In the genomic region with DNA sequence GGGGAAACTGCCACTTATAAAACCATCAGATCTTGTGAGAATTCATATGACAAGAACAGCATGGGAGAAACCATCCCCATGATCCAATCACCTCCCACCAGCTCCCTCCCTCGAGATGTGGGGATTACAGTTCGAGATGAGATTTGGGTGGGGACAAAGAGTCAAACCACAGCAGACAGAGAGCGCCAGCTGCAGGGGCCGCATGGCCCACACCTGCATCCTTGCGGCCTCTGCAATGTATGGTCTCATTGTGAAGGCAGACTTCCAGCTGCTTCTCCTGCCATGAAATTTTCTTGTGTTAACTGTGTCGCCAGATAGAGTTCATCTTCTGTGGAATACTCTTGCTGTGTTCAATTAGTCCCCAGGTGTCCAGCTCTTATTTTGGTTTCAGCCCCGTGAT, we compare ENCODE assay signal across 26 cellular contexts. TPM values are rescaled to one million over a fixed set of nuclear protein-coding genes. Genes with fewer than 3 reads are reported as not detected.
"Had no signal": no experiment of that assay in that cellular context is flagged by ENCODE, and none has a peak within 500 bp of the region (broad histone marks: within the 10 kb centered on the region; RNA-seq: fewer than 3 reads in every experiment).

No MANE protein-coding gene starts in this region.

- H3K27ac ChIP-seq: stomach, suprapubic skin, testis, thoracic aorta, thyroid gland, tibial artery, tibial nerve, transverse colon, upper lobe of left lung, upper lobe of right lung, uterus, vagina had no signal

- H3K36me3 ChIP-seq: stomach, suprapubic skin, thoracic aorta, thyroid gland, tibial artery, tibial nerve, transverse colon, upper lobe of left lung, upper lobe of right lung, uterus, vagina had no signal

- H3K4me3 ChIP-seq: stomach, suprapubic skin, testis, thoracic aorta, thyroid gland, tibial artery, tibial nerve, transverse colon, upper lobe of left lung, upper lobe of right lung, uterus, vagina had no signal

- ATAC-seq: stimulated activated effector memory CD8-positive, alpha-beta T cell treated with anti-CD3 and anti-CD28 coated beads, Interleukin-12 subunit alpha, Interleukin-12 subunit beta, amount 100 ng/mL, for 72 hours; stimulated activated memory B cell treated with anti-CD40 and anti-IgM and Interleukin-4, amounts not matched to agents 10 μg/mL and 1 μg/mL and 100 μg/mL, for 72 hours; stimulated activated naive B cell treated with anti-CD40 and anti-IgM and Interleukin-4, amounts not matched to agents 10 μg/mL and 1 μg/mL and 100 μg/mL, for 72 hours; stimulated activated naive CD8-positive, alpha-beta T cell treated with anti-CD3 and anti-CD28 coated beads, Interleukin-15, amount 100 ng/mL, for 72 hours; stimulated activated naive CD8-positive, alpha-beta T cell treated with anti-CD3 and anti-CD28 coated beads, Interleukin-15, Interleukin-2, amounts not matched to agents 100 U/mL and 50 U/mL, for 24 hours; upper lobe of right lung had no signal

- DNase-seq: stimulated activated CD4-positive, alpha-beta T cell treated with anti-CD3 and anti-CD28 coated beads, Interleukin-2, amount 100 ng/mL, for 48 hours; stimulated activated CD4-positive, alpha-beta T cell treated with anti-CD3 and anti-CD28 coated beads, Interleukin-4, amount 100 ng/mL, for 1 hour; stimulated activated CD4-positive, alpha-beta T cell treated with anti-CD3 and anti-CD28 coated beads, Interleukin-4, amount 100 ng/mL, for 24 hours; stimulated activated CD4-positive, alpha-beta T cell treated with anti-CD3 and anti-CD28 coated beads, Interleukin-4, amount 100 ng/mL, for 4 hours; stimulated activated CD8-positive, alpha-beta memory T cell treated with anti-CD3 and anti-CD28 coated beads, Interleukin-4, amount 100 ng/mL, for 48 hours; stimulated activated naive B cell treated with anti-CD40 and anti-IgM and Interleukin-4, amounts not matched to agents 10 μg/mL and 1 μg/mL and 100 μg/mL, for 72 hours; stimulated activated naive CD4-positive, alpha-beta T cell; stimulated activated naive CD4-positive, alpha-beta T cell treated with Interleukin-2 at 50 U/mL for 16 hours; stimulated activated naive CD8-positive, alpha-beta T cell treated with anti-CD3 and anti-CD28 coated beads, Interleukin-15, amount 100 ng/mL, for 72 hours; stimulated activated naive CD8-positive, alpha-beta T cell treated with anti-CD3 and anti-CD28 coated beads, Interleukin-15, Interleukin-2, amounts not matched to agents 100 U/mL and 50 U/mL, for 24 hours; stomach; substantia nigra; testis; thyroid gland; tibial artery; transverse colon; upper lobe of left lung; upper lobe of right lung; uterus had no signal

- H3K4me1 ChIP-seq: suprapubic skin, testis, thyroid gland, tibial artery, tibial nerve, upper lobe of left lung, upper lobe of right lung, uterus, vagina had no signal

- H3K9me3 ChIP-seq: stomach, suprapubic skin, testis, thoracic aorta, thyroid gland, tibial artery, tibial nerve, transverse colon, upper lobe of left lung, upper lobe of right lung, uterus, vagina had no signal

- H3K27me3 ChIP-seq: testis, thyroid gland, tibial artery, tibial nerve, upper lobe of left lung, upper lobe of right lung, uterus, vagina had no signal

RNA-seq across cellular contexts. Expression of a gene that starts 17.3 kb away (rescaled TPM):
- total RNA-seq: subcutaneous adipose tissue, thoracic aorta, tibial nerve, upper lobe of right lung had no signal
